ENCODE assay signal across 1 cellular context in the genomic region with DNA sequence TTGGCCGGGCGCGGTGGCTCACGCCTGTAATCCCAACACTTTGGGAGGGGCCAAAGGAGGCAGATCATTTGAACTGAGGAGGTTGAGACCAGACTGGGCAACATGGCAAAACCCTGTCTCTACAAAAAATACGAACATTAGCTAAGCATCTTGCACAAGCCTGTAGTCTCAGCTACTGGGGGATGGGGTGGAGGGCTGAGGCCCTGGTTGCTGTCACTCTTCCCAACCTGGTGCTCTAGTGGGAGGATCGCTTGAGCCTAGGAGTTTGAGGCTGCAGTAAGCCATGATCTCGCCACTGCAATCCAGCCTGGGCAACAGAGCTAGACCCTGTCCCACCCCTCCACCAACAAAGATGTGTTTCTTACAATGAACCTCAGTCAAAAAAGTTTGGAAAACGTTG.
TF ChIP-seq lines count a peak whose summit lies in the region.

No MANE protein-coding gene starts in this region.

TF ChIP-seq in A549, 52 proteins besides CTCF, POLR2A, EP300 and RAD21:
- TF ChIP-seq PHF8 (IDR thresholded peaks at IDR 0.05; ENCODE audit: borderline replicate concordance, low read depth): no peak
- no peak for TF ChIP-seq RNF2 (IDR thresholded peaks at IDR 0.05; ENCODE audit: borderline replicate concordance, low read depth)
- no peak for TF ChIP-seq JUN (IDR thresholded peaks at IDR 0.05)
- TF ChIP-seq MYC (IDR thresholded peaks at IDR 0.05; ENCODE audit: borderline replicate concordance, low read length): no peak
- TF ChIP-seq JUNB (IDR thresholded peaks at IDR 0.05): no peak
